Comparison of ENCODE assay signal across 12 cellular contexts in the genomic region with DNA sequence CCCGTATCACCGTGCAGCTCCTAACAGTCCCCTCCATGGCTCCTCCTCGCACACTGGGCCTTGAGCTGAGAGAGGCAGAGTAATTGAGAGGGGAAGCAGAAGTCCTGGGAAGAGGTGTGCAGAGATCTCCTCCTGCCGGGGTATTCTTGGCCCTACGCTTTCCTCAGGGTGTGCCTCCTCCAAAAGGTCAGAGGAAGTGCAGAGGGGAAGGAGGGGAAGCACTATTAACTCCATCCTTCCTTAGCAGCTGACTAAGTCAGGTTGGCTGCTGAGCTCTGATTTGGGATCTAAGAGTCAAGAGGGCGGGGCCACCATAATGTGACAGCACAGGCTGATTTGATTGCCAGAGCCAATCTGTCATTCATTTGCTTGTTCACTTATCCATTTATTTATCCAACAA. TPM values are rescaled to one million over a fixed set of nuclear protein-coding genes. Genes with fewer than 3 reads are reported as not detected.
DNase-seq lines count a peak whose midpoint lies in the region; ATAC-seq, FAIRE-seq and TF ChIP-seq lines count a peak whose summit lies in the region.
"Had no signal": no experiment of that assay in that cellular context is flagged by ENCODE, and none has a peak within 500 bp of the region (broad histone marks: within the 10 kb centered on the region; RNA-seq: fewer than 3 reads in every experiment).

No MANE protein-coding gene starts in this region.

- H3K18ac ChIP-seq in mesendoderm (ENCODE audit: low read length), result no peak overlapping the region

- H3K9me3 ChIP-seq in CD4-positive, CD25-positive, alpha-beta regulatory T cell (ENCODE audit: control insufficient read depth in 2 of 2, low read length in 2 of 2), result no peaks in the 10 kb centered on the region
- H3K9me3 ChIP-seq in K562 (replicated peaks; ENCODE audit: control insufficient read depth, insufficient read depth, low read depth, low read length) (no peaks in the 10 kb centered on the region), testis (no peaks in the 10 kb centered on the region)

- TF ChIP-seq CTCF in K562 (IDR thresholded peaks at IDR 0.05 in 2 of 3, conservative IDR thresholded peaks at IDR 0.05 in 1 of 3; ENCODE audit: insufficient read depth in 2 of 3, low read depth in 1 of 3, low read length in 3 of 3) (peak; percentile 14 to 64 (median 35); a peak in 4 of 6 replicates), testis (IDR thresholded peaks at IDR 0.05) (no peak)

- peaks cover 12% of the 10 kb centered on the region for H3K79me1 ChIP-seq in mesendoderm (ENCODE audit: low read length)

- H4K20me1 ChIP-seq in K562 (replicated peaks; ENCODE audit: control insufficient read depth, insufficient read depth, low read length), result no peaks in the 10 kb centered on the region

- H3K9ac ChIP-seq in K562 (ENCODE audit: insufficient read depth in 1 of 2, low read depth in 2 of 2, low read length in 2 of 2) (peak overlapping the region in 1 of 2 experiments; percentile 20; a peak in 1 of 4 replicates), mesendoderm (ENCODE audit: low read length) (no peak overlapping the region)

- H3K9me3 Mint-ChIP-seq in CD4-positive, CD25-positive, alpha-beta regulatory T cell, result no peaks in the 10 kb centered on the region

- peaks cover 43% of the 10 kb centered on the region for H3K36me3 Mint-ChIP-seq in CD4-positive, CD25-positive, alpha-beta regulatory T cell

- no peak overlapping the region for H3K23ac ChIP-seq in mesendoderm (ENCODE audit: low read length)

- H3K27ac ChIP-seq in CD4-positive, CD25-positive, alpha-beta regulatory T cell (ENCODE audit: insufficient read depth, low read length, poor library complexity, severe bottlenecking), result peak overlapping the region; percentile 53
- no peak overlapping the region for H3K27ac ChIP-seq in K562 (ENCODE audit: extremely low read depth, low read depth, low read length)
- no peak overlapping the region for H3K27ac ChIP-seq in mesendoderm (ENCODE audit: low read depth, low read length)
- no peak overlapping the region for H3K27ac ChIP-seq in testis

- peaks cover 49% of the 10 kb centered on the region for H3K4me1 ChIP-seq in CD4-positive, CD25-positive, alpha-beta regulatory T cell (ENCODE audit: control insufficient read depth, insufficient read depth, low read length, poor library complexity, severe bottlenecking)
- peaks cover 11 to 21% of the 10 kb centered on the region in 2 experiments; a peak in 4 of 5 replicates for H3K4me1 ChIP-seq in K562 (replicated peaks in 1 of 2; ENCODE audit: control insufficient read depth in 2 of 2, insufficient read depth in 2 of 2, low read length in 2 of 2)
- no peaks in the 10 kb centered on the region for H3K4me1 ChIP-seq in mesendoderm (ENCODE audit: control insufficient read depth, low read depth, low read length)
- H3K4me1 ChIP-seq in testis, result peaks cover 46% of the 10 kb centered on the region

- H3K4me3 ChIP-seq in CD4-positive, CD25-positive, alpha-beta regulatory T cell (ENCODE audit: low read depth, low read length), result peak overlapping the region; percentile 51
- H3K4me3 ChIP-seq in K562, result no peak overlapping the region
- no peak overlapping the region for H3K4me3 ChIP-seq in mesendoderm (ENCODE audit: low read length)
- H3K4me3 ChIP-seq in testis, result no peak overlapping the region

- BruUV-seq in K562 (replicated peaks; lab: Mats Ljungman, UMichigan), result no TSS peak

- H3K79me2 ChIP-seq in K562 (ENCODE audit: control insufficient read depth, insufficient read depth, low read length), result no peaks in the 10 kb centered on the region
- no peaks in the 10 kb centered on the region for H3K79me2 ChIP-seq in mesendoderm (ENCODE audit: control insufficient read depth, insufficient read depth, low read length)

- TF ChIP-seq POLR2A in K562 (conservative IDR thresholded peaks at IDR 0.05), result no peak
- TF ChIP-seq POLR2A in testis (IDR thresholded peaks at IDR 0.05), result no peak

- H3K27ac Mint-ChIP-seq in CD4-positive, CD25-positive, alpha-beta regulatory T cell, result peak overlapping the region; percentile 1 to 81 (median 75)

- intact Hi-C loops in K562 (cut with micrococcal nuclease), result loop anchor here (1.0 kb wide), 1 partner anchor 30 kb away; no protein-coding TSS in a partner anchor
- intact Hi-C loops in testis (cut with DNase I; ENCODE audit: low total_unique reads), result loop anchor here (10.0 kb wide), 1 partner anchor 134 kb away; no protein-coding TSS in a partner anchor

- peaks cover 16 to 94% (median 65%) of the 10 kb centered on the region in 4 donors for H3K4me1 Mint-ChIP-seq in CD4-positive, CD25-positive, alpha-beta regulatory T cell

- no peak overlapping the region for H2BK120ac ChIP-seq in mesendoderm (ENCODE audit: low read depth, low read length)

- POLR2A ChIA-PET in K562 (lab: Yijun Ruan, JAX), result interaction anchor here (0.5 to 3.5 kb wide), 5 partner anchors 8 to 87 kb away, joined by 3 to 14 read pairs (median 4); no protein-coding TSS in a partner anchor

- no peak overlapping the region for H3K56ac ChIP-seq in mesendoderm (ENCODE audit: low read length)

- H3K27me3 ChIP-seq in CD4-positive, CD25-positive, alpha-beta regulatory T cell (ENCODE audit: control insufficient read depth, insufficient read depth, low read length), result no peaks in the 10 kb centered on the region
- no peaks in the 10 kb centered on the region; a peak in 1 of 5 replicates for H3K27me3 ChIP-seq in K562 (ENCODE audit: control insufficient read depth in 2 of 2, insufficient read depth in 2 of 2, low read length in 2 of 2)
- no peaks in the 10 kb centered on the region for H3K27me3 ChIP-seq in mesendoderm (ENCODE audit: insufficient read depth, low read length, poor library complexity)
- no peaks in the 10 kb centered on the region for H3K27me3 ChIP-seq in testis

- no peak overlapping the region for H4K8ac ChIP-seq in mesendoderm (ENCODE audit: low read depth, low read length)

- no peak overlapping the region for H3K4ac ChIP-seq in mesendoderm (ENCODE audit: low read depth, low read length)

- FAIRE-seq in K562 (lab: Jason Lieb, UNC), result peak; percentile 67
- FAIRE-seq: HTR-8/SVneo, islet of Langerhans had no signal

- peaks cover 57% of the 10 kb centered on the region for H3K36me3 ChIP-seq in CD4-positive, CD25-positive, alpha-beta regulatory T cell (ENCODE audit: control insufficient read depth, insufficient read depth, low read length)
- H3K36me3 ChIP-seq in K562 (ENCODE audit: control insufficient read depth, insufficient read depth, low read length) (no peaks in the 10 kb centered on the region), mesendoderm (ENCODE audit: control insufficient read depth, insufficient read depth, low read length) (no peaks in the 10 kb centered on the region), testis (ENCODE audit: low read depth, missing control alignments) (no peaks in the 10 kb centered on the region)

- DNase-seq in CD4-positive, CD25-positive, alpha-beta regulatory T cell, result no peak
- DNase-seq in NCI-H1694 (lab: John Stamatoyannopoulos, UW), result peak; percentile 88
- DNase-seq in K562 (ENCODE audit: extremely low read depth in 1 of 4, low spot score in 3 of 4), result peak in 2 of 4 experiments; percentile 50 to 57
- DNase-seq in mesendoderm, result peak; percentile 43
- DNase-seq in NK-92 (lab: John Stamatoyannopoulos, UW; ENCODE audit: unreplicated experiment), result no peak
- DNase-seq in testis, result no peak
- no peak for DNase-seq in T-helper 9 cell
- DNase-seq: EL, SHP77 had no signal

- H2BK15ac ChIP-seq in mesendoderm (replicated peaks; ENCODE audit: low read depth), result no peak overlapping the region

- H2BK5ac ChIP-seq in mesendoderm (ENCODE audit: low read length), result no peak overlapping the region

- H2AK5ac ChIP-seq in mesendoderm (ENCODE audit: low read length), result no peak overlapping the region

- H3K9me1 ChIP-seq in K562 (ENCODE audit: control insufficient read depth, insufficient read depth, low read length), result no peaks in the 10 kb centered on the region

- H3K4me2 ChIP-seq in K562 (ENCODE audit: insufficient read depth, low read length) (no peak overlapping the region), mesendoderm (ENCODE audit: low read length) (no peak overlapping the region)

- TF ChIP-seq EP300 in K562 (IDR thresholded peaks at IDR 0.05; ENCODE audit: low read length), result 0 out of 2 replicates have a peak, but pooled peaks have one; percentile 3

- H2AFZ ChIP-seq in K562 (ENCODE audit: low read depth, low read length), result no peak overlapping the region

- ATAC-seq in CD4-positive, CD25-positive, alpha-beta regulatory T cell (ENCODE audit: low read depth in 2 of 2), result peak in 1 of 2 donors; percentile 31
- ATAC-seq in K562, result peak; percentile 79
- ATAC-seq in HG02938 (IDR thresholded peaks at IDR 0.05; ENCODE audit: unreplicated experiment), result no peak

- no peaks in the 10 kb centered on the region for H3K27me3 Mint-ChIP-seq in CD4-positive, CD25-positive, alpha-beta regulatory T cell

- peak; percentile 67 to 87 for TF ChIP-seq RAD21 in K562 (CRISPR knock-in tag; conservative IDR thresholded peaks at IDR 0.05 in 1 of 2, IDR thresholded peaks at IDR 0.05 in 1 of 2)

- H3K4me3 Mint-ChIP-seq in CD4-positive, CD25-positive, alpha-beta regulatory T cell, result peak overlapping the region; percentile 5 to 72 (median 65)

- 19% methylated on average over 6 of the region's 6 CpGs for WGBS in K562 (ENCODE audit: insufficient coverage, low coverage, missing lambda C conversion rate)
- WGBS in mesendoderm (ENCODE audit: extremely low coverage, insufficient coverage, low lambda C conversion rate), result no CpG with 5 or more reads among the region's 6 CpGs
- WGBS in testis, 2 donors, result 40 to 49% methylated on average over 6 of the region's 6 CpGs

- in situ Hi-C loops in K562 (cut with MboI), result no loop called here

- CTCF ChIA-PET in K562 (lab: Yijun Ruan, JAX; ENCODE audit: low intra/inter-chr PET ratio), result interaction anchor here (1.1 kb wide), 1 partner anchor 29 kb away, joined by 4 read pairs; no protein-coding TSS in a partner anchor

- H4K5ac ChIP-seq in mesendoderm (ENCODE audit: low read length), result no peak overlapping the region

RNA-seq across cellular contexts. Expression of gene ATP2B4, which starts 12.3 kb away (rescaled TPM):
- total RNA-seq in CD4-positive, CD25-positive, alpha-beta regulatory T cell, result 149 TPM
- 10 to 100 TPM; 25.8 to 39.6 (median 31.7) TPM for polyA plus RNA-seq in CD4-positive, CD25-positive, alpha-beta regulatory T cell
- total RNA-seq in K562 (2011; cell fraction: chromatin; rRNA removed; ENCODE audit: low replicate concordance), result 99.9 and 127 TPM in 2 replicates
- total RNA-seq in K562 (2011; cell fraction: nucleolus; rRNA removed), result 72.9 and 73.4 TPM in 2 replicates
- total RNA-seq in K562 (2011; cell fraction: nucleoplasm; rRNA removed), result 89.0 and 95.0 TPM in 2 replicates
- total RNA-seq in K562 (2014; rRNA removed) (15.6 and 16.2 TPM in 2 replicates), K562 (2014; rRNA removed; fragmentation: Illumina TruSeq; extraction: Trizol) (18.2 and 19.7 TPM in 2 replicates), K562 (2015; rRNA removed; fragmentation: Illumina TruSeq; extraction: Trizol) (22.8 and 24.3 TPM in 2 replicates), K562 (2021) (24.2 and 26.3 TPM in 2 replicates), testis (100 to 1,000 TPM; 124 to 125 TPM)
- polyA plus RNA-seq in K562 (2011; rRNA removed) (38.5 and 40.6 TPM in 2 replicates), K562 (2014; fragmentation: Illumina TruSeq; extraction: Trizol) (24.4 and 28.7 TPM in 2 replicates), K562 (2014; fragmentation: Nextera tagmentation; extraction: Ambion mirVana) (10 to 100 TPM; 10.3 to 11.3 TPM), K562 (2014; rRNA removed) (20.2 and 21.7 TPM in 2 replicates), testis (ENCODE audit: insufficient read depth, low read depth, low replicate concordance) (124 TPM)
- 22.6 and 31.8 TPM in 2 replicates for polyA plus RNA-seq in K562 (2011; cell fraction: cytosol; rRNA removed)
- 65.0 and 81.5 TPM in 2 replicates for polyA plus RNA-seq in K562 (2011; cell fraction: nucleus; rRNA removed)
- 19.0 and 22.9 TPM in 2 replicates for polyA plus RNA-seq in K562 (2012)
- 90.3 and 109 TPM in 2 replicates for polyA minus RNA-seq in K562 (2011; rRNA and poly(A)+ RNA removed)
- 46.4 and 53.4 TPM in 2 replicates for polyA minus RNA-seq in K562 (2011; cell fraction: cytosol; rRNA and poly(A)+ RNA removed)
- 27.2 and 48.3 TPM in 2 replicates for polyA minus RNA-seq in K562 (2011; cell fraction: nucleus; rRNA and poly(A)+ RNA removed)
- polyA plus RNA-seq in mesendoderm (2013, experiment 1 of 2), result 9.3 TPM
- polyA plus RNA-seq in mesendoderm (2013, experiment 2 of 2), result 8.2 TPM

Comparison
In these comparisons a context has a peak if more than half of its experiments do, and no peak if none do; other contexts are left out.
1. DNase-seq: peak in NCI-H1694 (single experiment) and mesendoderm (single experiment); none in CD4-positive, CD25-positive, alpha-beta regulatory T cell (0 of 3), NK-92 (single experiment), testis (single experiment) and T-helper 9 cell (single experiment).
2. CTCF ChIP-seq: peak in K562 (3 of 3); none in testis (0 of 3).